ENCODE assay signal across 26 cellular contexts in genomic region chr3:33932010-33932764, GRCh38.
"Had no signal": no experiment of that assay in that cellular context is flagged by ENCODE, and none has a peak within 500 bp of the region (broad histone marks: within the 10 kb centered on the region; RNA-seq: fewer than 3 reads in every experiment).

No MANE protein-coding gene starts in this region.

- H3K4me3 Mint-ChIP-seq: immature natural killer cell; naive thymus-derived CD8-positive, alpha-beta T cell; nephron; stimulated activated memory B cell treated with anti-CD40 and anti-IgM and Interleukin-4, amounts not matched to agents 10 μg/mL and 1 μg/mL and 100 μg/mL, for 72 hours; stimulated activated naive CD8-positive, alpha-beta T cell treated with anti-CD3 and anti-CD28 coated beads, Interleukin-15, amount 100 ng/mL, for 72 hours; type B pancreatic cell had no signal

- H3K9me3 Mint-ChIP-seq: immature natural killer cell; stimulated activated memory B cell treated with anti-CD40 and anti-IgM and Interleukin-4, amounts not matched to agents 10 μg/mL and 1 μg/mL and 100 μg/mL, for 72 hours; type B pancreatic cell had no signal

- H3K27ac Mint-ChIP-seq: immature natural killer cell; naive thymus-derived CD8-positive, alpha-beta T cell; nephron; progenitor cell of endocrine pancreas; stimulated activated memory B cell treated with anti-CD40 and anti-IgM and Interleukin-4, amounts not matched to agents 10 μg/mL and 1 μg/mL and 100 μg/mL, for 72 hours; stimulated activated naive CD8-positive, alpha-beta T cell treated with anti-CD3 and anti-CD28 coated beads, Interleukin-15, amount 100 ng/mL, for 72 hours; type B pancreatic cell had no signal

- FAIRE-seq: islet of Langerhans, kidney had no signal

- H3K4me1 Mint-ChIP-seq: nephron; stimulated activated memory B cell treated with anti-CD40 and anti-IgM and Interleukin-4, amounts not matched to agents 10 μg/mL and 1 μg/mL and 100 μg/mL, for 72 hours; stimulated activated naive CD8-positive, alpha-beta T cell treated with anti-CD3 and anti-CD28 coated beads, Interleukin-15, amount 100 ng/mL, for 72 hours had no signal

- H3K27me3 Mint-ChIP-seq: stimulated activated naive CD8-positive, alpha-beta T cell treated with anti-CD3 and anti-CD28 coated beads, Interleukin-15, amount 100 ng/mL, for 72 hours had no signal

- H3K36me3 ChIP-seq: left lung, lower lobe of right lung, ovary, right atrium auricular region, right lobe of liver, tibial nerve, uterus had no signal

- H3K4me3 ChIP-seq: left lung, lower lobe of right lung, ovary, right atrium auricular region, right lobe of liver, smooth muscle cell, tibial nerve, uterus had no signal

- DNase-seq: immature natural killer cell; kidney; left colon; left lung; lower lobe of right lung; mammary epithelial cell; mesenchymal stem cell; naive thymus-derived CD8-positive, alpha-beta T cell; ovary; right lobe of liver; stimulated activated CD4-positive, alpha-beta T cell treated with anti-CD3 and anti-CD28 coated beads, Interleukin-1b, Interleukin-23, amount 100 ng/mL, for 48 hours; stimulated activated CD4-positive, alpha-beta T cell treated with anti-CD3 and anti-CD28 coated beads, Interleukin-2, amount 100 ng/mL, for 48 hours; stimulated activated CD4-positive, alpha-beta T cell treated with anti-CD3 and anti-CD28 coated beads, Interleukin-4, amount 100 ng/mL, for 4 hours; stimulated activated CD8-positive, alpha-beta memory T cell treated with anti-CD3 and anti-CD28 coated beads, Interleukin-4, amount 100 ng/mL, for 48 hours; stimulated activated naive CD4-positive, alpha-beta T cell treated with Interleukin-2 at 50 U/mL for 16 hours; stimulated activated naive CD8-positive, alpha-beta T cell treated with anti-CD3 and anti-CD28 coated beads, Interleukin-15, amount 100 ng/mL, for 72 hours; substantia nigra; uterus had no signal

- H3K36me3 Mint-ChIP-seq: immature natural killer cell; naive thymus-derived CD8-positive, alpha-beta T cell; stimulated activated memory B cell treated with anti-CD40 and anti-IgM and Interleukin-4, amounts not matched to agents 10 μg/mL and 1 μg/mL and 100 μg/mL, for 72 hours had no signal

- H3K27me3 ChIP-seq: left lung, ovary, right atrium auricular region, right lobe of liver, tibial nerve, uterus had no signal
